8 cellular contexts compared by ENCODE assay signal in genomic region chr7:99141756-99142726, GRCh38. TPM values are rescaled to one million over a fixed set of nuclear protein-coding genes. Genes with fewer than 3 reads are reported as not detected.
DNase-seq lines count a peak whose midpoint lies in the region; ATAC-seq and TF ChIP-seq lines count a peak whose summit lies in the region.

No MANE protein-coding gene starts in this region.

- H3K36me3 Mint-ChIP-seq in CD4-positive, alpha-beta T cell (ENCODE audit: low read depth), result peaks cover 12% of the 10 kb centered on the region

- H3K9me3 ChIP-seq in CD4-positive, alpha-beta T cell (ENCODE audit: control insufficient read depth, low read length), result no peaks in the 10 kb centered on the region

- peak overlapping the region; percentile 71 for H3K27ac ChIP-seq in CD4-positive, alpha-beta T cell (ENCODE audit: low read depth, low read length)
- H3K27ac ChIP-seq in mesendoderm (ENCODE audit: low read depth, low read length), result peak overlapping the region; percentile 83

- no peaks in the 10 kb centered on the region for H3K9me3 Mint-ChIP-seq in CD4-positive, alpha-beta T cell

- H3K27me3 ChIP-seq in CD4-positive, alpha-beta T cell (ENCODE audit: control insufficient read depth, insufficient read depth, low read length), result no peaks in the 10 kb centered on the region
- H3K27me3 ChIP-seq in mesendoderm (ENCODE audit: insufficient read depth, low read length, poor library complexity), result no peaks in the 10 kb centered on the region

- H3K27me3 Mint-ChIP-seq in CD4-positive, alpha-beta T cell, result no peaks in the 10 kb centered on the region

- peak overlapping the region; percentile 96 for H3K27ac Mint-ChIP-seq in CD4-positive, alpha-beta T cell

- peak overlapping the region; percentile 7 for H3K4me2 ChIP-seq in mesendoderm (ENCODE audit: low read length)

- H3K23ac ChIP-seq in mesendoderm (ENCODE audit: low read length), result no peak overlapping the region

- H3K36me3 ChIP-seq in mesendoderm (ENCODE audit: control insufficient read depth, insufficient read depth, low read length), result no peaks in the 10 kb centered on the region

- peaks cover 2% of the 10 kb centered on the region for H3K4me1 ChIP-seq in mesendoderm (ENCODE audit: control insufficient read depth, low read depth, low read length)

- H3K79me1 ChIP-seq in mesendoderm (ENCODE audit: low read length), result peaks cover 2% of the 10 kb centered on the region

- peaks cover 34% of the 10 kb centered on the region for H3K79me2 ChIP-seq in mesendoderm (ENCODE audit: control insufficient read depth, insufficient read depth, low read length)

- peak overlapping the region; percentile 51 for H3K56ac ChIP-seq in mesendoderm (ENCODE audit: low read length)

- H3K4me3 ChIP-seq in mesendoderm (ENCODE audit: low read length), result peak overlapping the region; percentile 8

- intact Hi-C loops in CD4-positive, alpha-beta T cell (cut with DNase I, micrococcal nuclease), result loop anchor here (2.0 to 10.0 kb wide), 6 partner anchors 185 to 943 kb away; partner anchors contain the start of genes ARPC1A (in 2 of the 2), BRI3 (in 1 of the 2), COPS6 (in 1 of the 2) and ZNF3 (in 1 of the 2)

- peak overlapping the region; percentile 96 for H3K4me3 Mint-ChIP-seq in CD4-positive, alpha-beta T cell

- no peak overlapping the region for H4K5ac ChIP-seq in mesendoderm (ENCODE audit: low read length)

- peak; percentile 56 to 74 (median 64) for DNase-seq in CD4-positive, alpha-beta T cell
- DNase-seq in NAMALWA (ENCODE audit: low spot score), result peak; percentile 51
- peak in 2 of 3 experiments; percentile 26 to 50 for DNase-seq in activated CD8-positive, alpha-beta memory T cell treated with anti-CD3 and anti-CD28 coated beads for 48 hours (ENCODE audit: low read depth in 2 of 3, low spot score in 2 of 3)
- DNase-seq in effector CD4-positive, alpha-beta T cell, result peak; percentile 52
- DNase-seq in mesendoderm, result peak; percentile 96
- peak; percentile 46 to 66 (median 59) for DNase-seq in stimulated activated CD4-positive, alpha-beta T cell treated with anti-CD3 and anti-CD28 coated beads, TNF-alpha, amount 100 ng/mL, for 4 hours (ENCODE audit: low read depth in 3 of 3)

- peaks cover 55% of the 10 kb centered on the region for H3K4me1 Mint-ChIP-seq in CD4-positive, alpha-beta T cell (ENCODE audit: low read depth)

- no peak overlapping the region for H2AK5ac ChIP-seq in mesendoderm (ENCODE audit: low read length)

- H2BK5ac ChIP-seq in mesendoderm (ENCODE audit: low read length), result peak overlapping the region; percentile 3

- CTCF ChIA-PET in CD4-positive, alpha-beta T cell (lab: Charles Lee), result no interaction called here

- POLR2A ChIA-PET in CD4-positive, alpha-beta T cell (lab: Charles Lee), result interaction anchor here (0.6 to 1.5 kb wide), 6 partner anchors 11 to 959 kb away, joined by 3 to 5 read pairs (median 3); partner anchors contain the start of genes AP4M1, MCM7 and TRRAP

- no peak for TF ChIP-seq CTCF in CD4-positive, alpha-beta T cell (IDR thresholded peaks at IDR 0.05)

- H3K4ac ChIP-seq in mesendoderm (ENCODE audit: low read depth, low read length), result peak overlapping the region; percentile 94

- peak overlapping the region; percentile 54 for H3K18ac ChIP-seq in mesendoderm (ENCODE audit: low read length)

- no CpG with 5 or more reads among the region's 30 CpGs for WGBS in mesendoderm (ENCODE audit: extremely low coverage, insufficient coverage, low lambda C conversion rate)

- H3K9ac ChIP-seq in mesendoderm (ENCODE audit: low read length), result peak overlapping the region; percentile 55

- H4K8ac ChIP-seq in mesendoderm (ENCODE audit: low read depth, low read length), result peak overlapping the region; percentile 65

- H2BK15ac ChIP-seq in mesendoderm (replicated peaks; ENCODE audit: low read depth), result no peak overlapping the region

- ATAC-seq in CD4-positive, alpha-beta T cell (ENCODE audit: poor library complexity), result peak; percentile 57
- no peak for ATAC-seq in GM18873 (IDR thresholded peaks at IDR 0.05; ENCODE audit: low FRiP score, unreplicated experiment)
- no peak for ATAC-seq in HG02973 (IDR thresholded peaks at IDR 0.05; ENCODE audit: unreplicated experiment)

- no peak overlapping the region for H2BK120ac ChIP-seq in mesendoderm (ENCODE audit: low read depth, low read length)

RNA-seq across cellular contexts. Expression of gene SMURF1, which starts 1.9 kb away (rescaled TPM):
- 10 to 100 TPM; 30.0 to 32.4 TPM for total RNA-seq in CD4-positive, alpha-beta T cell
- polyA plus RNA-seq in mesendoderm (2013, experiment 1 of 2), result 17.7 TPM
- polyA plus RNA-seq in mesendoderm (2013, experiment 2 of 2), result 16.5 TPM

Comparison
In these comparisons a context has a peak if more than half of its experiments do, and no peak if none do; other contexts are left out.
1. DNase-seq: peak in every context shown above with its lines; median percentile 96 in mesendoderm; 64 in CD4-positive, alpha-beta T cell; 59 in stimulated activated CD4-positive, alpha-beta T cell treated with anti-CD3 and anti-CD28 coated beads, TNF-alpha, amount 100 ng/mL, for 4 hours; 52 in effector CD4-positive, alpha-beta T cell; 51 in NAMALWA; 38 in activated CD8-positive, alpha-beta memory T cell treated with anti-CD3 and anti-CD28 coated beads for 48 hours.